20 cellular contexts compared by ENCODE assay signal in the genomic region with DNA sequence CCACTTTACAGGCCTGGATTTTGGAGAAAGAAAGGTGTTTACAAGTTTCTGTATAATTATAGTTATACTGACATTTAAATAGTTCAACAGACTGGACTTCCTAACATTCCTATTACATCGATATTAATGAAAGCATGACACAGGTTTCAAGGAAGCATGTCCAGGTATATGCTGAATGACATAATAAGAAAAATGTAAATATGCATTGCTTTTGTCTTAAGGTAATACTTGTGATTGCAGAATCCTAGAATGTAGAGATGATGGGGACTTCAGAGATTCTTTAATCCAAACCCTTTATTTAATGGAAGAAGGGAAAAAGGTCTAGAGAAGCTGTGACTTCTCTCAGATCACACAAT. TPM values are rescaled to one million over a fixed set of nuclear protein-coding genes. Genes with fewer than 3 reads are reported as not detected.
DNase-seq lines count a peak whose midpoint lies in the region; ATAC-seq, FAIRE-seq and TF ChIP-seq lines count a peak whose summit lies in the region.
"Had no signal": no experiment of that assay in that cellular context is flagged by ENCODE, and none has a peak within 500 bp of the region (broad histone marks: within the 10 kb centered on the region; RNA-seq: fewer than 3 reads in every experiment).

No MANE protein-coding gene starts in this region.

- H3K27ac Mint-ChIP-seq in nephron, result peak overlapping the region in 2 of 3 experiments; percentile 13 to 49
- H3K27ac Mint-ChIP-seq: activated B cell treated with CpG ODN at 0.5 μM for 24 hours; CD4-positive, CD25-positive, alpha-beta regulatory T cell; T-cell had no signal

- H3K9me3 Mint-ChIP-seq in nephron, result no peaks in the 10 kb centered on the region
- H3K9me3 Mint-ChIP-seq: activated B cell treated with CpG ODN at 0.5 μM for 24 hours; central memory CD8-positive, alpha-beta T cell; T-cell had no signal

- 41 to 83% (median 76%) methylated on average over 1 of the region's 1 CpG for WGBS in heart left ventricle, 4 donors
- 20 to 25% methylated on average over 1 of the region's 1 CpG for WGBS in upper lobe of left lung, 2 donors

- dilution Hi-C loops in endothelial cell of umbilical vein (cut with MboI; ENCODE audit: extremely low pct_ligation_motif_present, low sequenced_read_pairs), result no loop called here

- H3K36me3 Mint-ChIP-seq in nephron (ENCODE audit: low read depth), result no peaks in the 10 kb centered on the region
- H3K36me3 Mint-ChIP-seq: CD4-positive, CD25-positive, alpha-beta regulatory T cell; T-cell had no signal

- no peak for TF ChIP-seq CTCF in heart left ventricle (IDR thresholded peaks at IDR 0.05)
- no peak for TF ChIP-seq CTCF in endothelial cell of umbilical vein (IDR thresholded peaks at IDR 0.05; ENCODE audit: extremely low read depth in 1 of 2, insufficient read depth in 1 of 2, low read depth in 1 of 2, low read length in 2 of 2)
- no peak for TF ChIP-seq CTCF in nephron (IDR thresholded peaks at IDR 0.05; ENCODE audit: unreplicated experiment in 3 of 3)
- TF ChIP-seq CTCF in upper lobe of left lung (IDR thresholded peaks at IDR 0.05), result no peak

- H3K4me3 ChIP-seq in heart left ventricle (no peak overlapping the region), endothelial cell of umbilical vein (replicated peaks in 1 of 3; ENCODE audit: insufficient read depth in 1 of 3, low read depth in 1 of 3, low read length in 3 of 3) (no peak overlapping the region), upper lobe of left lung (no peak overlapping the region)
- H3K4me3 ChIP-seq: lung had no signal

- no peaks in the 10 kb centered on the region for H3K27me3 ChIP-seq in heart left ventricle
- H3K27me3 ChIP-seq in endothelial cell of umbilical vein (ENCODE audit: control insufficient read depth in 2 of 2, insufficient read depth in 2 of 2, low read length in 2 of 2), result no peaks in the 10 kb centered on the region
- H3K27me3 ChIP-seq in upper lobe of left lung, result no peaks in the 10 kb centered on the region

- H3K36me3 ChIP-seq in heart left ventricle, result peaks cover 0 to 3% (median 0%) of the 10 kb centered on the region in 9 donors
- peaks cover 0 to 13% of the 10 kb centered on the region in 2 experiments for H3K36me3 ChIP-seq in endothelial cell of umbilical vein (ENCODE audit: control insufficient read depth in 2 of 2, extremely low read depth in 1 of 2, insufficient read depth in 2 of 2, low read length in 2 of 2)
- peaks cover 0 to 4% (median 0%) of the 10 kb centered on the region in 4 donors for H3K36me3 ChIP-seq in upper lobe of left lung
- H3K36me3 ChIP-seq: neutrophil had no signal

- TF ChIP-seq EP300 in upper lobe of left lung (IDR thresholded peaks at IDR 0.05), result no peak

- H3K79me2 ChIP-seq in endothelial cell of umbilical vein (ENCODE audit: control insufficient read depth, insufficient read depth, low read length), result peaks cover 92% of the 10 kb centered on the region

- H3K9me3 ChIP-seq in heart left ventricle (no peaks in the 10 kb centered on the region), endothelial cell of umbilical vein (replicated peaks; ENCODE audit: control insufficient read depth, insufficient read depth, low read length) (no peaks in the 10 kb centered on the region), upper lobe of left lung (no peaks in the 10 kb centered on the region)
- H3K9me3 ChIP-seq: neutrophil had no signal

- peaks cover 15 to 88% (median 71%) of the 10 kb centered on the region in 12 donors for H3K4me1 ChIP-seq in heart left ventricle
- peaks cover 57% of the 10 kb centered on the region for H3K4me1 ChIP-seq in endothelial cell of umbilical vein (ENCODE audit: control insufficient read depth, extremely low read depth, insufficient read depth, low read length)
- H3K4me1 ChIP-seq in upper lobe of left lung, result peaks cover 45 to 76% (median 57%) of the 10 kb centered on the region in 4 donors

- intact Hi-C loops in heart left ventricle (cut with DNase I) (loop anchor here in 6 of 10 donors (5.0 to 10.0 kb wide), 6 partner anchors 43 to 444 kb away; no protein-coding TSS in a partner anchor), left cardiac atrium (cut with DNase I) (loop anchor here (5.0 to 10.0 kb wide), 2 partner anchors 48 to 56 kb away; no protein-coding TSS in a partner anchor), endothelial cell of umbilical vein (cut with micrococcal nuclease) (loop anchor here (10.0 kb wide), 1 partner anchor 874 kb away; no protein-coding TSS in a partner anchor)

- CTCF ChIA-PET in endothelial cell of umbilical vein (lab: Charles Lee), result no interaction called here

- H4K20me1 ChIP-seq in endothelial cell of umbilical vein (replicated peaks; ENCODE audit: control insufficient read depth, extremely low read depth, insufficient read depth, low read length), result no peaks in the 10 kb centered on the region

- H3K4me3 Mint-ChIP-seq in nephron, result peak overlapping the region in 1 of 3 experiments; percentile 52
- H3K4me3 Mint-ChIP-seq: activated B cell treated with CpG ODN at 0.5 μM for 24 hours; CD4-positive, CD25-positive, alpha-beta regulatory T cell; central memory CD8-positive, alpha-beta T cell; T-cell had no signal

- BruUV-seq in endothelial cell of umbilical vein (replicated peaks; lab: Mats Ljungman, UMichigan), result no TSS peak

- H3K27me3 Mint-ChIP-seq in nephron (ENCODE audit: low read depth), result no peaks in the 10 kb centered on the region

- ATAC-seq in heart left ventricle, result no peak
- no peak for ATAC-seq in left cardiac atrium
- no peak for ATAC-seq in upper lobe of left lung (ENCODE audit: low FRiP score in 2 of 2)
- ATAC-seq: T-cell had no signal

- FAIRE-seq in endothelial cell of umbilical vein (lab: Jason Lieb, UNC), result no peak

- H3K4me1 Mint-ChIP-seq in nephron, result peaks cover 72% of the 10 kb centered on the region

- H3K27ac ChIP-seq in heart left ventricle (peak overlapping the region in 10 of 12 donors; percentile 7 to 91 (median 66)), endothelial cell of umbilical vein (ENCODE audit: insufficient read depth, low read depth, low read length) (peak overlapping the region; percentile 99), upper lobe of left lung (peak overlapping the region; percentile 23 to 88 (median 36))
- H3K27ac ChIP-seq: neutrophil had no signal

- POLR2A ChIA-PET in endothelial cell of umbilical vein (lab: Charles Lee), result no interaction called here

- DNase-seq in heart left ventricle (no peak), left cardiac atrium (no peak), endothelial cell of umbilical vein (ENCODE audit: low read depth, low spot score) (no peak), upper lobe of left lung (no peak), DMS 273 treated with DMSO at 0.1 percent for 48 hours (lab: John Stamatoyannopoulos, UW) (no peak), amniotic stem cell (lab: John Stamatoyannopoulos, UW) (no peak)
- DNase-seq in activated CD8-positive, alpha-beta memory T cell treated with anti-CD3 and anti-CD28 coated beads, Interleukin-2, amount 50 U/mL, for 48 hours, result no peak
- DNase-seq: 8988T; activated B cell treated with CpG ODN at 0.5 μM for 24 hours; activated CD8-positive, alpha-beta memory T cell treated with anti-CD3 and anti-CD28 coated beads, Interleukin-2, amount 50 U/mL, for 4 hours; activated naive CD4-positive, alpha-beta T cell treated with anti-CD3 and anti-CD28 coated beads, Interleukin-2, amount 50 U/mL, for 16 hours; CD4-positive, CD25-positive, alpha-beta regulatory T cell; erythroblast; NCI-H187; NCI-H524; T-cell had no signal

- peak overlapping the region; percentile 49 for H3K9ac ChIP-seq in endothelial cell of umbilical vein (replicated peaks; ENCODE audit: extremely low read depth, insufficient read depth, low read length)

- no peak for TF ChIP-seq POLR2A in heart left ventricle (IDR thresholded peaks at IDR 0.05)
- no peak for TF ChIP-seq POLR2A in endothelial cell of umbilical vein (IDR thresholded peaks at IDR 0.05; ENCODE audit: low read depth, low read length)
- TF ChIP-seq POLR2A in upper lobe of left lung (IDR thresholded peaks at IDR 0.05), result no peak

- no peaks in the 10 kb centered on the region for H3K9me1 ChIP-seq in endothelial cell of umbilical vein (replicated peaks; ENCODE audit: control insufficient read depth, extremely low read depth, insufficient read depth, low read length)

- no peak overlapping the region for H2AFZ ChIP-seq in endothelial cell of umbilical vein (ENCODE audit: low read depth, low read length)

- peak overlapping the region; percentile 63 for H3K4me2 ChIP-seq in endothelial cell of umbilical vein (ENCODE audit: insufficient read depth, low read length)

TF ChIP-seq in endothelial cell of umbilical vein, 7 proteins besides CTCF, POLR2A, EP300 and RAD21:
- TF ChIP-seq, protein P1, sequence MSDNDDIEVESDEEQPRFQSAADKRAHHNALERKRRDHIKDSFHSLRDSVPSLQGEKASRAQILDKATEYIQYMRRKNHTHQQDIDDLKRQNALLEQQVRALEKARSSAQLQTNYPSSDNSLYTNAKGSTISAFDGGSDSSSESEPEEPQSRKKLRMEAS (IDR thresholded peaks at IDR 0.05; ENCODE audit: insufficient read depth, insufficient read length), result no peak
- TF ChIP-seq POLR2AphosphoS5 (IDR thresholded peaks at IDR 0.05; ENCODE audit: insufficient read depth, low read depth, low read length) (no peak), MYC (IDR thresholded peaks at IDR 0.05; ENCODE audit: low read depth, low read length) (no peak), JUN (IDR thresholded peaks at IDR 0.05; ENCODE audit: borderline replicate concordance, insufficient read depth, insufficient read length, low read depth) (no peak), EZH2 (IDR thresholded peaks at IDR 0.05; ENCODE audit: borderline replicate concordance, low read depth, low read length, severe bottlenecking) (no peak), FOS (IDR thresholded peaks at IDR 0.05; ENCODE audit: borderline replicate concordance, insufficient read depth, low read length) (no peak), GATA2 (IDR thresholded peaks at IDR 0.05; ENCODE audit: insufficient read depth, insufficient read length, low read depth, low read length) (no peak)

RNA-seq across cellular contexts. Expression of a gene that starts 5.0 kb away (rescaled TPM):
- total RNA-seq in heart left ventricle (10 to 100 TPM; 18.6 to 39.2 (median 31.6) TPM), left cardiac atrium (10 to 100 TPM; 26.8 to 33.3 TPM), endothelial cell of umbilical vein (41.1 and 47.7 TPM in 2 replicates), upper lobe of left lung (10 to 100 TPM; 43.6 to 76.5 (median 63.7) TPM)
- polyA plus RNA-seq in heart left ventricle (10 to 100 TPM in 1 of 2 donors, 1 to 10 TPM in 1; 9.3 to 15.1 TPM), endothelial cell of umbilical vein (8.0 and 11.0 TPM in 2 replicates)
- 13.2 and 15.3 TPM in 2 replicates for polyA plus RNA-seq in endothelial cell of umbilical vein (2011; cell fraction: cytosol; rRNA removed)
- 59.5 and 61.4 TPM in 2 replicates for polyA plus RNA-seq in endothelial cell of umbilical vein (2011; cell fraction: nucleus; rRNA removed)
- polyA plus RNA-seq in endothelial cell of umbilical vein (2012), result 22.6 and 22.8 TPM in 2 replicates
- 107 and 123 TPM in 2 replicates for polyA minus RNA-seq in endothelial cell of umbilical vein
- 2.3 TPM for polyA minus RNA-seq in endothelial cell of umbilical vein (2011; cell fraction: cytosol; rRNA and poly(A)+ RNA removed)
- 324 and 411 TPM in 2 replicates for polyA minus RNA-seq in endothelial cell of umbilical vein (2011; cell fraction: nucleus; rRNA and poly(A)+ RNA removed)
- total RNA-seq: CD4-positive, CD25-positive, alpha-beta regulatory T cell had no signal
- polyA plus RNA-seq: CD4-positive, CD25-positive, alpha-beta regulatory T cell had no signal

Comparison
In these comparisons a context has a peak if more than half of its experiments do, and no peak if none do; other contexts are left out.
1. H3K27ac ChIP-seq: peak in every context shown above with its lines; median percentile 99 in endothelial cell of umbilical vein; 66 in heart left ventricle; 36 in upper lobe of left lung.